Comparison of ENCODE assay signal across 8 cellular contexts in genomic region chrX:154401045-154401799, GRCh38. TPM values are rescaled to one million over a fixed set of nuclear protein-coding genes. Genes with fewer than 3 reads are reported as not detected.
DNase-seq lines count a peak whose midpoint lies in the region; ATAC-seq lines count a peak whose summit lies in the region.

No MANE protein-coding gene starts in this region.

- peaks cover 31% of the 10 kb centered on the region for H3K4me1 Mint-ChIP-seq in stimulated activated naive CD8-positive, alpha-beta T cell treated with anti-CD3 and anti-CD28 coated beads, Interleukin-15, amount 100 ng/mL, for 72 hours

- no peak for ATAC-seq in stimulated activated naive CD8-positive, alpha-beta T cell treated with anti-CD3 and anti-CD28 coated beads, Interleukin-15, Interleukin-2, amounts not matched to agents 100 U/mL and 50 U/mL, for 24 hours
- no peak for ATAC-seq in stimulated activated naive CD8-positive, alpha-beta T cell treated with anti-CD3 and anti-CD28 coated beads, Interleukin-15, amount 100 ng/mL, for 72 hours
- ATAC-seq in HG03097 (IDR thresholded peaks at IDR 0.05; ENCODE audit: low FRiP score, unreplicated experiment) (no peak), HG02885 (IDR thresholded peaks at IDR 0.05; ENCODE audit: poor library complexity, unreplicated experiment) (no peak)

- peak overlapping the region in 1 of 2 donors; percentile 99 for H3K4me3 Mint-ChIP-seq in stimulated activated naive CD8-positive, alpha-beta T cell treated with anti-CD3 and anti-CD28 coated beads, Interleukin-15, amount 100 ng/mL, for 72 hours

- H3K27ac Mint-ChIP-seq in stimulated activated naive CD8-positive, alpha-beta T cell treated with anti-CD3 and anti-CD28 coated beads, Interleukin-15, amount 100 ng/mL, for 72 hours, result peak overlapping the region in 1 of 2 donors; percentile 95

- H3K27ac ChIP-seq in epithelial cell of prostate, result peak overlapping the region; percentile 94

- peak; percentile 24 for DNase-seq in stimulated activated naive CD8-positive, alpha-beta T cell treated with anti-CD3 and anti-CD28 coated beads, Interleukin-15, Interleukin-2, amounts not matched to agents 100 U/mL and 50 U/mL, for 24 hours
- DNase-seq in stimulated activated naive CD8-positive, alpha-beta T cell treated with anti-CD3 and anti-CD28 coated beads, Interleukin-15, amount 100 ng/mL, for 72 hours, result no peak
- DNase-seq in RKO (ENCODE audit: low spot score) (peak; percentile 49), epithelial cell of prostate (ENCODE audit: low read depth, low spot score) (no peak), NCI-H774 (lab: John Stamatoyannopoulos, UW) (no peak), ureter (ENCODE audit: low spot score) (no peak)

- H3K9me3 Mint-ChIP-seq in stimulated activated naive CD8-positive, alpha-beta T cell treated with anti-CD3 and anti-CD28 coated beads, Interleukin-15, amount 100 ng/mL, for 72 hours, result no peaks in the 10 kb centered on the region

- no peaks in the 10 kb centered on the region for H3K27me3 Mint-ChIP-seq in stimulated activated naive CD8-positive, alpha-beta T cell treated with anti-CD3 and anti-CD28 coated beads, Interleukin-15, amount 100 ng/mL, for 72 hours

RNA-seq across cellular contexts. Expression of gene RPL10, which starts 3.0 kb away (rescaled TPM):
- total RNA-seq in ureter, result 3,238 TPM

RNA-seq across cellular contexts. Expression of gene DNASE1L1, which starts 7.8 kb away (rescaled TPM):
- 27.0 TPM for total RNA-seq in ureter

RNA-seq across cellular contexts. Expression of gene TAFAZZIN, which starts 10.1 kb away (rescaled TPM):
- 49.5 TPM for total RNA-seq in ureter

RNA-seq across cellular contexts. Expression of gene EMD, which starts 22.1 kb away (rescaled TPM):
- total RNA-seq in ureter, result 80.4 TPM

RNA-seq across cellular contexts. Expression of gene FLNA, which starts 26.8 kb away (rescaled TPM):
- total RNA-seq in ureter, result 2,361 TPM

Comparison
In these comparisons a context has a peak if more than half of its experiments do, and no peak if none do; other contexts are left out.
1. DNase-seq: peak in stimulated activated naive CD8-positive, alpha-beta T cell treated with anti-CD3 and anti-CD28 coated beads, Interleukin-15, Interleukin-2, amounts not matched to agents 100 U/mL and 50 U/mL, for 24 hours (single experiment) and RKO (single experiment); none in stimulated activated naive CD8-positive, alpha-beta T cell treated with anti-CD3 and anti-CD28 coated beads, Interleukin-15, amount 100 ng/mL, for 72 hours (0 of 2), epithelial cell of prostate (single experiment), NCI-H774 (single experiment) and ureter (single experiment).